Comparison of ENCODE assay signal across 15 cellular contexts in the genomic region with DNA sequence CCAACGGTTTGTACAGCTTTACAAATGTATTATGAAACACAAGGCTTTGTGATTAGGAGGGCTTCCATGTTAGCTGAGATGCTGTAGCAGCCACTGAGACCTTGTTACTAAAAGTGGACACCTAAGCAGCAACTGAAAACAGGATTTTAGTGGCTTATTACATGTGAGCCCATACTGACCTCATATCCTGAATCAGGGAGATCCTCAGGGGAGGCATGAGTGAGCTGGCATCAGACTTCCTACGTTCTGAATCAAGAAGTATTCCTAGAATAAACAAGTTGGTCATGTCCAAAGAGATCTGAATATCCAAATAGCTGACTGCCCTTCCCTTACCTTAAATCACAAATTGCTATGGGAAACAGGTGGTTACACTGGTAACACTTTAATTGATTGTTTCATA. TPM values are rescaled to one million over a fixed set of nuclear protein-coding genes. Genes with fewer than 3 reads are reported as not detected.
DNase-seq lines count a peak whose midpoint lies in the region; ATAC-seq and TF ChIP-seq lines count a peak whose summit lies in the region.
"Had no signal": no experiment of that assay in that cellular context is flagged by ENCODE, and none has a peak within 500 bp of the region (broad histone marks: within the 10 kb centered on the region; RNA-seq: fewer than 3 reads in every experiment).

No MANE protein-coding gene starts in this region.

- no peaks in the 10 kb centered on the region for H3K36me3 ChIP-seq in testis (ENCODE audit: low read depth, missing control alignments)

- H3K4me3 ChIP-seq in skeletal muscle cell (ENCODE audit: low read depth, low read length), result no peak overlapping the region
- H3K4me3 ChIP-seq in testis, result no peak overlapping the region

- WGBS in testis, 2 donors, result 81 to 90% methylated on average over 2 of the region's 2 CpGs

- TF ChIP-seq POLR2A in testis (IDR thresholded peaks at IDR 0.05), result no peak

- H3K27ac ChIP-seq in testis, result no peak overlapping the region

- TF ChIP-seq CTCF in testis (IDR thresholded peaks at IDR 0.05), result no peak

- H3K27me3 ChIP-seq in testis, result no peaks in the 10 kb centered on the region

- H3K4me3 Mint-ChIP-seq in activated T-helper 17 cell treated with anti-CD3 and anti-CD28 coated beads, Interleukin-2, amount 50 U/mL, for 72 hours, result no peak overlapping the region
- H3K4me3 Mint-ChIP-seq in stimulated activated effector memory CD8-positive, alpha-beta T cell treated with anti-CD3 and anti-CD28 coated beads, Interleukin-12 subunit alpha, Interleukin-12 subunit beta, amount 100 ng/mL, for 72 hours, result no peak overlapping the region
- no peak overlapping the region for H3K4me3 Mint-ChIP-seq in stimulated activated memory B cell treated with anti-CD40 and anti-IgM and Interleukin-4, amounts not matched to agents 10 μg/mL and 1 μg/mL and 100 μg/mL, for 72 hours
- H3K4me3 Mint-ChIP-seq: activated naive CD8-positive, alpha-beta T cell treated with anti-CD3 and anti-CD28 coated beads, Interleukin-2, amount 50 U/mL, for 24 hours; CD4-positive, alpha-beta T cell; IgD-negative memory B cell; naive thymus-derived CD4-positive, alpha-beta T cell had no signal

- H3K4me1 ChIP-seq in testis, result no peaks in the 10 kb centered on the region

- H3K27me3 Mint-ChIP-seq in activated T-helper 17 cell treated with anti-CD3 and anti-CD28 coated beads, Interleukin-2, amount 50 U/mL, for 72 hours, result no peaks in the 10 kb centered on the region
- H3K27me3 Mint-ChIP-seq in stimulated activated memory B cell treated with anti-CD40 and anti-IgM and Interleukin-4, amounts not matched to agents 10 μg/mL and 1 μg/mL and 100 μg/mL, for 72 hours, result no peaks in the 10 kb centered on the region
- H3K27me3 Mint-ChIP-seq: activated naive CD8-positive, alpha-beta T cell treated with anti-CD3 and anti-CD28 coated beads, Interleukin-2, amount 50 U/mL, for 24 hours; CD4-positive, alpha-beta T cell; IgD-negative memory B cell; naive thymus-derived CD4-positive, alpha-beta T cell had no signal

- no peak overlapping the region for H3K27ac Mint-ChIP-seq in activated T-helper 17 cell treated with anti-CD3 and anti-CD28 coated beads, Interleukin-2, amount 50 U/mL, for 72 hours
- H3K27ac Mint-ChIP-seq in stimulated activated effector memory CD8-positive, alpha-beta T cell treated with anti-CD3 and anti-CD28 coated beads, Interleukin-12 subunit alpha, Interleukin-12 subunit beta, amount 100 ng/mL, for 72 hours, result no peak overlapping the region
- no peak overlapping the region for H3K27ac Mint-ChIP-seq in stimulated activated memory B cell treated with anti-CD40 and anti-IgM and Interleukin-4, amounts not matched to agents 10 μg/mL and 1 μg/mL and 100 μg/mL, for 72 hours
- H3K27ac Mint-ChIP-seq: activated naive CD8-positive, alpha-beta T cell treated with anti-CD3 and anti-CD28 coated beads, Interleukin-2, amount 50 U/mL, for 24 hours; CD4-positive, alpha-beta T cell; IgD-negative memory B cell had no signal

- no peaks in the 10 kb centered on the region for H3K9me3 Mint-ChIP-seq in activated T-helper 17 cell treated with anti-CD3 and anti-CD28 coated beads, Interleukin-2, amount 50 U/mL, for 72 hours
- no peaks in the 10 kb centered on the region for H3K9me3 Mint-ChIP-seq in stimulated activated effector memory CD8-positive, alpha-beta T cell treated with anti-CD3 and anti-CD28 coated beads, Interleukin-12 subunit alpha, Interleukin-12 subunit beta, amount 100 ng/mL, for 72 hours
- no peaks in the 10 kb centered on the region for H3K9me3 Mint-ChIP-seq in stimulated activated memory B cell treated with anti-CD40 and anti-IgM and Interleukin-4, amounts not matched to agents 10 μg/mL and 1 μg/mL and 100 μg/mL, for 72 hours
- H3K9me3 Mint-ChIP-seq: activated naive CD8-positive, alpha-beta T cell treated with anti-CD3 and anti-CD28 coated beads, Interleukin-2, amount 50 U/mL, for 24 hours; CD4-positive, alpha-beta T cell; IgD-negative memory B cell; naive thymus-derived CD4-positive, alpha-beta T cell had no signal

- H3K9me3 ChIP-seq in testis, result no peaks in the 10 kb centered on the region

- ATAC-seq in activated T-helper 17 cell treated with anti-CD3 and anti-CD28 coated beads, Interleukin-2, amount 50 U/mL, for 72 hours (replicated peaks), result peak; percentile 29
- no peak for ATAC-seq in stimulated activated effector memory CD8-positive, alpha-beta T cell treated with anti-CD3 and anti-CD28 coated beads, Interleukin-12 subunit alpha, Interleukin-12 subunit beta, amount 100 ng/mL, for 72 hours
- no peak for ATAC-seq in stimulated activated memory B cell treated with anti-CD40 and anti-IgM and Interleukin-4, amounts not matched to agents 10 μg/mL and 1 μg/mL and 100 μg/mL, for 72 hours
- no peak for ATAC-seq in HG02610 (IDR thresholded peaks at IDR 0.05; ENCODE audit: unreplicated experiment)
- ATAC-seq: activated naive CD8-positive, alpha-beta T cell treated with anti-CD3 and anti-CD28 coated beads, Interleukin-2, amount 50 U/mL, for 24 hours; naive thymus-derived CD4-positive, alpha-beta T cell had no signal

- intact Hi-C loops in testis (cut with DNase I; ENCODE audit: low total_unique reads), result no loop called here

- DNase-seq in GM04503 (ENCODE audit: low read depth) (peak; percentile 44), fibroblast of peridontal ligament (ENCODE audit: extremely low read depth) (peak; percentile 94), skeletal muscle cell (ENCODE audit: low read depth) (peak; percentile 79), testis (no peak)
- DNase-seq in stimulated activated effector memory CD8-positive, alpha-beta T cell treated with anti-CD3 and anti-CD28 coated beads, Interleukin-12 subunit alpha, Interleukin-12 subunit beta, amount 100 ng/mL, for 72 hours (ENCODE audit: low spot score in 2 of 2), result no peak
- DNase-seq: activated naive CD8-positive, alpha-beta T cell treated with anti-CD3 and anti-CD28 coated beads, Interleukin-2, amount 50 U/mL, for 24 hours; CD4-positive, alpha-beta T cell; naive thymus-derived CD4-positive, alpha-beta T cell; NCI-H1417; NCI-H446; stimulated activated CD4-positive, alpha-beta T cell treated with anti-CD3 and anti-CD28 coated beads, Interleukin-2, amount 100 ng/mL, for 24 hours had no signal

- no peaks in the 10 kb centered on the region for H3K4me1 Mint-ChIP-seq in activated T-helper 17 cell treated with anti-CD3 and anti-CD28 coated beads, Interleukin-2, amount 50 U/mL, for 72 hours
- H3K4me1 Mint-ChIP-seq in stimulated activated effector memory CD8-positive, alpha-beta T cell treated with anti-CD3 and anti-CD28 coated beads, Interleukin-12 subunit alpha, Interleukin-12 subunit beta, amount 100 ng/mL, for 72 hours, result no peaks in the 10 kb centered on the region
- no peaks in the 10 kb centered on the region for H3K4me1 Mint-ChIP-seq in stimulated activated memory B cell treated with anti-CD40 and anti-IgM and Interleukin-4, amounts not matched to agents 10 μg/mL and 1 μg/mL and 100 μg/mL, for 72 hours
- H3K4me1 Mint-ChIP-seq: IgD-negative memory B cell had no signal

- peaks cover 72% of the 10 kb centered on the region for H3K36me3 Mint-ChIP-seq in activated T-helper 17 cell treated with anti-CD3 and anti-CD28 coated beads, Interleukin-2, amount 50 U/mL, for 72 hours (ENCODE audit: low read depth)
- peaks cover 9% of the 10 kb centered on the region for H3K36me3 Mint-ChIP-seq in stimulated activated effector memory CD8-positive, alpha-beta T cell treated with anti-CD3 and anti-CD28 coated beads, Interleukin-12 subunit alpha, Interleukin-12 subunit beta, amount 100 ng/mL, for 72 hours
- H3K36me3 Mint-ChIP-seq in stimulated activated memory B cell treated with anti-CD40 and anti-IgM and Interleukin-4, amounts not matched to agents 10 μg/mL and 1 μg/mL and 100 μg/mL, for 72 hours, result peaks cover 50% of the 10 kb centered on the region

RNA-seq across cellular contexts. Expression of a gene that starts 59.1 kb away (rescaled TPM):
- total RNA-seq in activated T-helper 17 cell treated with anti-CD3 and anti-CD28 coated beads, Interleukin-2, amount 50 U/mL, for 72 hours, result under 1 TPM in 1 of 2 donors, not detected in 1; 0.66 TPM
- total RNA-seq in testis, result 1 to 10 TPM; 3.5 to 5.0 TPM
- polyA plus RNA-seq in testis (ENCODE audit: insufficient read depth, low read depth, low replicate concordance), result 10.5 TPM
- polyA plus RNA-seq: IgD-negative memory B cell; naive thymus-derived CD4-positive, alpha-beta T cell had no signal

Comparison
In these comparisons a context has a peak if more than half of its experiments do, and no peak if none do; other contexts are left out.
1. DNase-seq: peak in GM04503 (single experiment), fibroblast of peridontal ligament (single experiment) and skeletal muscle cell (single experiment); none in testis (single experiment) and stimulated activated effector memory CD8-positive, alpha-beta T cell treated with anti-CD3 and anti-CD28 coated beads, Interleukin-12 subunit alpha, Interleukin-12 subunit beta, amount 100 ng/mL, for 72 hours (0 of 2).